In genomic region chr10:75230600-75231038, GRCh38 we compare ENCODE assay signal across 8 cellular contexts. TPM values are rescaled to one million over a fixed set of nuclear protein-coding genes. Genes with fewer than 3 reads are reported as not detected.
DNase-seq lines count a peak whose midpoint lies in the region; ATAC-seq, FAIRE-seq and TF ChIP-seq lines count a peak whose summit lies in the region.

No MANE protein-coding gene starts in this region.

- ATAC-seq in GM21723 (IDR thresholded peaks at IDR 0.05; ENCODE audit: unreplicated experiment) (peak; percentile 44), foreskin keratinocyte (peak; percentile 34), pancreas (peak in 3 of 4 donors; percentile 17 to 27 (median 22))

- H3K27me3 ChIP-seq in foreskin keratinocyte, result no peaks in the 10 kb centered on the region
- H3K27me3 ChIP-seq in pancreas, result no peaks in the 10 kb centered on the region
- H3K27me3 ChIP-seq in tibial nerve, result no peaks in the 10 kb centered on the region

- no peak for TF ChIP-seq POLR2A in tibial nerve (IDR thresholded peaks at IDR 0.05)

- H3K4me3 ChIP-seq in pancreas (no peak overlapping the region), tibial nerve (no peak overlapping the region)

- DNase-seq in DMS153 treated with DMSO at 0.1 percent for 48 hours (lab: John Stamatoyannopoulos, UW; ENCODE audit: unreplicated experiment) (peak; percentile 79), LoVo (ENCODE audit: low spot score) (peak; percentile 83), SIG-M5 treated with dmso at 0.1 percent for 504 hours (lab: John Stamatoyannopoulos, UW; ENCODE audit: unreplicated experiment) (peak; percentile 77), foreskin keratinocyte (peak; percentile 51 to 77), pancreas (peak; percentile 80 to 95 (median 90)), tibial nerve (ENCODE audit: low spot score in 2 of 2) (peak; percentile 91 to 96)
- peak; percentile 98 for DNase-seq in activated effector memory CD4-positive, alpha-beta T cell treated with anti-CD3 and anti-CD28 coated beads, Interleukin-2, amount 50 U/mL, for 16 hours

- H3K9me3 ChIP-seq in pancreas (no peaks in the 10 kb centered on the region), tibial nerve (no peaks in the 10 kb centered on the region)

- no peak overlapping the region for H3K27ac ChIP-seq in foreskin keratinocyte
- no peak overlapping the region for H3K27ac ChIP-seq in pancreas
- peak overlapping the region in 2 of 4 donors; percentile 26 to 56 for H3K27ac ChIP-seq in tibial nerve

- peak; percentile 66 for FAIRE-seq in pancreas (lab: Jason Lieb, UNC)

- TF ChIP-seq EP300 in tibial nerve (IDR thresholded peaks at IDR 0.05), result peak in 1 of 2 donors; percentile 58

- WGBS in pancreas, 2 donors, result 22 to 25% methylated on average over 5 of the region's 5 CpGs
- 23 to 26% methylated on average over 5 of the region's 5 CpGs for WGBS in tibial nerve, 2 donors

- intact Hi-C loops in pancreas (cut with DNase I), result loop anchor here in 1 of 3 donors (10.0 kb wide), 1 partner anchor 966 kb away; no protein-coding TSS in a partner anchor

- TF ChIP-seq CTCF in foreskin keratinocyte (conservative IDR thresholded peaks at IDR 0.05) (peak; percentile 93), pancreas (IDR thresholded peaks at IDR 0.05) (peak; percentile 78 to 89 (median 83)), tibial nerve (IDR thresholded peaks at IDR 0.05) (peak; percentile 84 to 91 (median 85))

- H3K4me1 ChIP-seq in foreskin keratinocyte, result peaks cover 12% of the 10 kb centered on the region
- H3K4me1 ChIP-seq in pancreas, result peaks cover 12 to 22% (median 12%) of the 10 kb centered on the region in 3 donors
- peaks cover 0 to 62% (median 26%) of the 10 kb centered on the region in 4 donors for H3K4me1 ChIP-seq in tibial nerve

- peaks cover 0 to 17% (median 3%) of the 10 kb centered on the region in 3 donors for H3K36me3 ChIP-seq in pancreas
- peaks cover 0 to 36% (median 0%) of the 10 kb centered on the region in 3 donors for H3K36me3 ChIP-seq in tibial nerve

RNA-seq across cellular contexts. Expression of gene COMTD1, which starts 5.1 kb away (rescaled TPM):
- 21.3 and 28.2 TPM in 2 replicates for total RNA-seq in foreskin keratinocyte
- 30.3 and 34.1 TPM in 2 replicates for polyA plus RNA-seq in foreskin keratinocyte
- total RNA-seq in pancreas, result 10 to 100 TPM; 54.1 to 99.4 (median 64.0) TPM
- 100 to 1,000 TPM; 153 to 318 TPM for polyA plus RNA-seq in pancreas
- 10 to 100 TPM; 18.1 to 47.4 (median 31.6) TPM for total RNA-seq in tibial nerve

RNA-seq across cellular contexts. Expression of gene VDAC2, which starts 20.0 kb away (rescaled TPM):
- total RNA-seq in foreskin keratinocyte (231 and 234 TPM in 2 replicates), pancreas (100 to 1,000 TPM in 3 of 6 donors, 10 to 100 TPM in 3; 79.4 to 113 (median 96.4) TPM), tibial nerve (100 to 1,000 TPM in 3 of 4 donors, 10 to 100 TPM in 1; 89.1 to 114 (median 109) TPM)
- polyA plus RNA-seq in foreskin keratinocyte (227 and 253 TPM in 2 replicates), pancreas (10 to 100 TPM; 56.6 to 81.9 TPM)
